ENCODE assay signal across 9 cellular contexts in genomic region chr6:26232950-26233607, GRCh38.
DNase-seq lines count a peak whose midpoint lies in the region; ATAC-seq lines count a peak whose summit lies in the region.
"Had no signal": no experiment of that assay in that cellular context is flagged by ENCODE, and none has a peak within 500 bp of the region (broad histone marks: within the 10 kb centered on the region; RNA-seq: fewer than 3 reads in every experiment).

No MANE protein-coding gene starts in this region.

- intact Hi-C loops in right cardiac atrium (cut with DNase I) = no loop called here

- H3K79me2 ChIP-seq in Karpas-422 (ENCODE audit: low read length) = no peaks in the 10 kb centered on the region

- no peaks in the 10 kb centered on the region for H3K36me3 ChIP-seq in Karpas-422 (ENCODE audit: insufficient read depth, low read length)

- peak in 1 of 2 donors; percentile 19 for ATAC-seq in right cardiac atrium

- DNase-seq in DMS53 (lab: John Stamatoyannopoulos, UW) (peak; percentile 68), DMS53 treated with DMSO at 0.1 percent for 48 hours (lab: John Stamatoyannopoulos, UW; ENCODE audit: unreplicated experiment) (no peak), Karpas-422 (no peak), right cardiac atrium (peak in 1 of 3 donors; percentile 45), NCI-H226 (no peak), D341Med (ENCODE audit: low spot score) (no peak)
- peak; percentile 37 for DNase-seq in activated effector memory CD4-positive, alpha-beta T cell treated with Interleukin-2 at 50 U/mL for 16 hours
- peak in 2 of 3 donors; percentile 55 to 60 for DNase-seq in stimulated activated CD4-positive, alpha-beta T cell treated with anti-CD3 and anti-CD28 coated beads, Interleukin-12 subunit alpha, Interleukin-12 subunit beta, amount 100 ng/mL, for 48 hours (ENCODE audit: low read depth in 2 of 3, low spot score in 1 of 3)

- H3K4me1 ChIP-seq in Karpas-422 (ENCODE audit: low read length) = peaks cover 24% of the 10 kb centered on the region
- H3K4me1 ChIP-seq in right cardiac atrium (ENCODE audit: control insufficient read depth, insufficient read depth, low read length) = peaks cover 9% of the 10 kb centered on the region

- peak overlapping the region; percentile 98 for H3K4me2 ChIP-seq in Karpas-422 (ENCODE audit: low read depth, low read length, poor library complexity, severe bottlenecking)

- H2AFZ ChIP-seq in Karpas-422 (ENCODE audit: low read length) = peak overlapping the region; percentile 81; the same call in 1 of the 2 replicates

- no peaks in the 10 kb centered on the region for H4K20me1 ChIP-seq in Karpas-422 (ENCODE audit: insufficient read depth, low read depth, low read length)

- H3K27me3 ChIP-seq in Karpas-422 (ENCODE audit: low read length) = no peaks in the 10 kb centered on the region
- no peaks in the 10 kb centered on the region for H3K27me3 ChIP-seq in right cardiac atrium (ENCODE audit: control insufficient read depth, insufficient read depth)

- 13% methylated on average over 31 of the region's 31 CpGs for WGBS in right cardiac atrium

- H3K4me3 ChIP-seq in Karpas-422 (ENCODE audit: low read length) = peak overlapping the region; percentile 69; the same call in 1 of the 2 replicates
- H3K4me3 ChIP-seq in right cardiac atrium (ENCODE audit: low read length) = peak overlapping the region; percentile 91

- H3K9me3 ChIP-seq in Karpas-422 (ENCODE audit: low read length) (no peaks in the 10 kb centered on the region), right cardiac atrium (ENCODE audit: control insufficient read depth, low read length) (no peaks in the 10 kb centered on the region)

- no peaks in the 10 kb centered on the region for H3K9me2 ChIP-seq in Karpas-422 (replicated peaks; ENCODE audit: insufficient read depth, low read length)

- H3K27ac ChIP-seq in Karpas-422 (ENCODE audit: low read length) (no peak overlapping the region), right cardiac atrium (ENCODE audit: low read length) (no peak overlapping the region)
- H3K27ac ChIP-seq: 22Rv1 had no signal

- H3K9ac ChIP-seq in Karpas-422 (ENCODE audit: low read length) = peak overlapping the region; percentile 78

Comparison
In these comparisons a context has a peak if more than half of its experiments do, and no peak if none do; other contexts are left out.
1. DNase-seq: peak in DMS53 (single experiment), activated effector memory CD4-positive, alpha-beta T cell treated with Interleukin-2 at 50 U/mL for 16 hours (single experiment) and stimulated activated CD4-positive, alpha-beta T cell treated with anti-CD3 and anti-CD28 coated beads, Interleukin-12 subunit alpha, Interleukin-12 subunit beta, amount 100 ng/mL, for 48 hours (2 of 3); none in DMS53 treated with DMSO at 0.1 percent for 48 hours (single experiment), Karpas-422 (single experiment), NCI-H226 (single experiment) and D341Med (single experiment).